In the genomic region with DNA sequence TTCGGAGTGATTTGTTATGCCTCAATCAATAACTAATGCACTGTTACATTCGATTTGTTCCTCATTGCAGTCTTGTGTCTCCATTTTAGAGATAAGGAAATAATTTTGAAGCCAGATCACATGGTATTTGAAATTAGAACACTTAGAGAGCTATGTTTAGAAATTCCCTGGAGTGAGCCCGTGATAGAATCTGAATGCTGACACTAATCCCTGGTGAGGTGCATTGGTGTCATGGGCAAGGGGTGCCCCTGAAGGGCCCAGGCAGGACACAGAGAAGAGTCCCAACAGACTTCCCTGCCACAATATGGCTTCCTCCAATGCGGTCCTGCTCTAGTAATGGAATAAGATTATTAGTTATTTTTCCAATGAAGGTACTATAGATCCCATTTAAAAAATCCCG, we compare ENCODE assay signal across 20 cellular contexts.
"Had no signal": no experiment of that assay in that cellular context is flagged by ENCODE, and none has a peak within 500 bp of the region (broad histone marks: within the 10 kb centered on the region; RNA-seq: fewer than 3 reads in every experiment).

No MANE protein-coding gene starts in this region.

- H3K4me3 Mint-ChIP-seq: effector memory CD8-positive, alpha-beta T cell; memory B cell; natural killer cell; stimulated activated effector memory CD8-positive, alpha-beta T cell treated with anti-CD3 and anti-CD28 coated beads, Interleukin-12 subunit alpha, Interleukin-12 subunit beta, amount 100 ng/mL, for 72 hours had no signal

- H3K36me3 Mint-ChIP-seq: natural killer cell; stimulated activated effector memory CD8-positive, alpha-beta T cell treated with anti-CD3 and anti-CD28 coated beads, Interleukin-12 subunit alpha, Interleukin-12 subunit beta, amount 100 ng/mL, for 72 hours had no signal

- H3K27me3 Mint-ChIP-seq: effector memory CD8-positive, alpha-beta T cell; memory B cell had no signal

- H3K9me3 ChIP-seq: ovary, psoas muscle, right lobe of liver, stomach, thyroid gland, vagina had no signal

- H3K4me1 ChIP-seq: psoas muscle, right lobe of liver, stomach, thyroid gland, vagina had no signal

- DNase-seq: cortex of kidney; effector memory CD8-positive, alpha-beta T cell; head of caudate nucleus; hippocampal formation; left colon; natural killer cell; occipital lobe; ovary; posterior cingulate gyrus; psoas muscle; right lobe of liver; stimulated activated CD4-positive, alpha-beta T cell treated with anti-CD3 and anti-CD28 coated beads, Interleukin-2, amount 100 ng/mL, for 24 hours; stimulated activated CD4-positive, alpha-beta T cell treated with anti-CD3 and anti-CD28 coated beads, Interleukin-4, amount 100 ng/mL, for 24 hours; stimulated activated naive CD4-positive, alpha-beta T cell treated with Interleukin-2 at 50 U/mL for 16 hours; stomach; thyroid gland had no signal

- H3K4me3 ChIP-seq: lung, ovary, psoas muscle, right lobe of liver, stomach, thyroid gland, vagina had no signal

- H3K27me3 ChIP-seq: ovary, right lobe of liver, stomach, thyroid gland, vagina had no signal

- H3K27ac Mint-ChIP-seq: effector memory CD8-positive, alpha-beta T cell; memory B cell; natural killer cell; stimulated activated effector memory CD8-positive, alpha-beta T cell treated with anti-CD3 and anti-CD28 coated beads, Interleukin-12 subunit alpha, Interleukin-12 subunit beta, amount 100 ng/mL, for 72 hours had no signal

- H3K36me3 ChIP-seq: ovary, right lobe of liver, stomach, thyroid gland, vagina had no signal

- H3K27ac ChIP-seq: ovary, psoas muscle, right lobe of liver, stomach, thyroid gland, vagina had no signal

- ATAC-seq: effector memory CD8-positive, alpha-beta T cell; left colon; natural killer cell; psoas muscle; right lobe of liver; stimulated activated effector memory CD8-positive, alpha-beta T cell treated with anti-CD3 and anti-CD28 coated beads, Interleukin-12 subunit alpha, Interleukin-12 subunit beta, amount 100 ng/mL, for 72 hours had no signal

- H3K4me1 Mint-ChIP-seq: memory B cell; natural killer cell; stimulated activated effector memory CD8-positive, alpha-beta T cell treated with anti-CD3 and anti-CD28 coated beads, Interleukin-12 subunit alpha, Interleukin-12 subunit beta, amount 100 ng/mL, for 72 hours had no signal
